Comparison of ENCODE assay signal across 28 cellular contexts in the genomic region with DNA sequence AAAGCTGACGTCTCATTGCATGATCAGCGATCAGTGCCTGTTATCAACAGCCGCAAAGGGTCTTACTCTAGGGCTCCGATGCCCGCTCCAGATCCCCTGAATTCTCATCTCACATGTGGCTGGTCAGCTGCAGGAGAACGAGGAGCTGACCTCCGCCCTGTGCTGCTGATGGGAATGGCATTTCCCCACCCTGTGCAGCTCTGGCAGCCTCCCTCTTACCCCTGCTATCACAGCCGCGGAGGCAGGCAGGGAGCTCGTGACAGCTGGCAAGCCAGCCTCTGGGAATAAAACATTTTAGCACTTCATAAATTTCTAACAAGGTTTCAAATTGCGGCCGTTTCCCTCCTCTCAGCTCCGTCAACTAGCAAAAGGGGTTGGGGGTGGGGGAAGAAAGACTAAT.
DNase-seq lines count a peak whose midpoint lies in the region; ATAC-seq and TF ChIP-seq lines count a peak whose summit lies in the region.
"Had no signal": no experiment of that assay in that cellular context is flagged by ENCODE, and none has a peak within 500 bp of the region (broad histone marks: within the 10 kb centered on the region; RNA-seq: fewer than 3 reads in every experiment).

No MANE protein-coding gene starts in this region.

- H3K4me2 ChIP-seq in hepatocyte, result peak overlapping the region; percentile 61
- H3K4me2 ChIP-seq: A549 had no signal

- H3K36me3 ChIP-seq in hepatocyte (replicated peaks; ENCODE audit: insufficient read depth, low read depth), result no peaks in the 10 kb centered on the region
- no peaks in the 10 kb centered on the region for H3K36me3 ChIP-seq in psoas muscle (ENCODE audit: insufficient read depth in 1 of 2, low read depth in 1 of 2)
- no peaks in the 10 kb centered on the region for H3K36me3 ChIP-seq in H7 (replicated peaks; ENCODE audit: control insufficient read depth, insufficient read depth, low read length)
- no peaks in the 10 kb centered on the region for H3K36me3 ChIP-seq in right lobe of liver
- H3K36me3 ChIP-seq: adrenal gland, gastroesophageal sphincter, Peyer's patch, prostate gland, thyroid gland, vagina had no signal

- H3K27ac ChIP-seq in hepatocyte (no peak overlapping the region), psoas muscle (no peak overlapping the region), right lobe of liver (no peak overlapping the region)
- H3K27ac ChIP-seq: A549, adrenal gland, body of pancreas, dorsolateral prefrontal cortex, gastroesophageal sphincter, Peyer's patch, prostate gland, thyroid gland, vagina had no signal

- no peaks in the 10 kb centered on the region for H3K27me3 ChIP-seq in hepatocyte
- no peaks in the 10 kb centered on the region for H3K27me3 ChIP-seq in psoas muscle (ENCODE audit: insufficient read depth in 3 of 3, low read length in 2 of 3)
- H3K27me3 ChIP-seq in H7 (ENCODE audit: control insufficient read depth, insufficient read depth, low read length), result no peaks in the 10 kb centered on the region
- H3K27me3 ChIP-seq in right lobe of liver, result no peaks in the 10 kb centered on the region
- H3K27me3 ChIP-seq: adrenal gland, body of pancreas, Peyer's patch, thyroid gland, vagina had no signal

- 35% methylated on average over 13 of the region's 13 CpGs for WGBS in hepatocyte (ENCODE audit: low lambda C conversion rate, missing lambda C conversion rate)
- WGBS in psoas muscle, 3 donors, result 11 to 14% (median 14%) methylated on average over 13 of the region's 13 CpGs
- WGBS in right lobe of liver (ENCODE audit: insufficient coverage, low coverage, low lambda C conversion rate, missing lambda C conversion rate), result 31% methylated on average over 8 of the region's 13 CpGs

- TF ChIP-seq CTCF in hepatocyte (IDR thresholded peaks at IDR 0.05; ENCODE audit: poor library complexity), result no peak
- no peak for TF ChIP-seq CTCF in psoas muscle (IDR thresholded peaks at IDR 0.05)
- TF ChIP-seq CTCF in right lobe of liver (IDR thresholded peaks at IDR 0.05), result no peak

- TF ChIP-seq POLR2A in right lobe of liver (IDR thresholded peaks at IDR 0.05), result no peak

- H3K79me2 ChIP-seq in hepatocyte, result no peaks in the 10 kb centered on the region

- H2AFZ ChIP-seq in hepatocyte, result no peak overlapping the region

- no peaks in the 10 kb centered on the region for H3K4me1 ChIP-seq in hepatocyte (ENCODE audit: insufficient read depth)
- no peaks in the 10 kb centered on the region for H3K4me1 ChIP-seq in psoas muscle
- no peaks in the 10 kb centered on the region for H3K4me1 ChIP-seq in right lobe of liver
- H3K4me1 ChIP-seq: A549, adrenal gland, body of pancreas, gastroesophageal sphincter, Peyer's patch, prostate gland, thyroid gland, vagina had no signal

- intact Hi-C loops in psoas muscle (cut with DNase I), result no loop called here
- intact Hi-C loops in right lobe of liver (cut with DNase I), result no loop called here

- no peaks in the 10 kb centered on the region for H4K20me1 ChIP-seq in hepatocyte (ENCODE audit: insufficient read depth, poor library complexity, severe bottlenecking)

- DNase-seq in DMS 273 (lab: John Stamatoyannopoulos, UW; ENCODE audit: unreplicated experiment) (peak; percentile 91), NCI-H1105 treated with DMSO at 0.1 percent for 48 hours (lab: John Stamatoyannopoulos, UW) (peak; percentile 96), NCI-H2171 treated with DMSO at 0.1 percent for 48 hours (lab: John Stamatoyannopoulos, UW) (peak; percentile 94), hepatocyte (ENCODE audit: low spot score) (no peak), psoas muscle (no peak), H7 (no peak), right lobe of liver (no peak), NCI-H187 treated with DMSO at 0.1 percent for 48 hours (lab: John Stamatoyannopoulos, UW) (no peak)
- DNase-seq: activated B cell treated with CpG ODN at 0.5 μM for 24 hours; activated naive CD4-positive, alpha-beta T cell treated with Interleukin-2 at 50 U/mL for 16 hours; activated T-cell treated with anti-CD3 and anti-CD28 coated beads, Interleukin-2, amount 50 U/mL, for 72 hours; adrenal gland; AML-193; body of pancreas; CD8-positive, alpha-beta memory T cell; cerebellar nuclear complex; immature natural killer cell; NCI-H345; Peyer's patch; SHP77 treated with DMSO at 0.1 percent for 48 hours; stimulated activated naive CD8-positive, alpha-beta T cell treated with anti-CD3 and anti-CD28 coated beads, Interleukin-15, amount 100 ng/mL, for 72 hours; thyroid gland had no signal

- no peaks in the 10 kb centered on the region for H3K9me2 ChIP-seq in hepatocyte (replicated peaks; ENCODE audit: insufficient read depth)

- no peaks in the 10 kb centered on the region for H3K9me3 ChIP-seq in hepatocyte (ENCODE audit: low read depth)
- no peaks in the 10 kb centered on the region for H3K9me3 ChIP-seq in psoas muscle
- no peaks in the 10 kb centered on the region for H3K9me3 ChIP-seq in right lobe of liver
- H3K9me3 ChIP-seq: A549, adrenal gland, body of pancreas, gastroesophageal sphincter, Peyer's patch, prostate gland, thyroid gland, vagina had no signal

- H3K4me3 ChIP-seq in hepatocyte (no peak overlapping the region), psoas muscle (no peak overlapping the region), H7 (ENCODE audit: insufficient read depth, low read depth, low read length) (no peak overlapping the region), right lobe of liver (no peak overlapping the region)
- H3K4me3 ChIP-seq: A549, adrenal gland, body of pancreas, gastroesophageal sphincter, Peyer's patch, prostate gland, thyroid gland, vagina had no signal

- ATAC-seq in psoas muscle (no peak), right lobe of liver (no peak)
- ATAC-seq: A549; activated T-cell treated with anti-CD3 and anti-CD28 coated beads, Interleukin-2, amount 50 U/mL, for 72 hours; body of pancreas; gastroesophageal sphincter; left lobe of liver; stimulated activated naive CD8-positive, alpha-beta T cell treated with anti-CD3 and anti-CD28 coated beads, Interleukin-15, amount 100 ng/mL, for 72 hours had no signal

Comparison
In these comparisons a context has a peak if more than half of its experiments do, and no peak if none do; other contexts are left out.
1. DNase-seq: peak in DMS 273 (single experiment), NCI-H1105 treated with DMSO at 0.1 percent for 48 hours (single experiment) and NCI-H2171 treated with DMSO at 0.1 percent for 48 hours (single experiment); none in hepatocyte (single experiment), psoas muscle (0 of 2), H7 (single experiment), right lobe of liver (0 of 3) and NCI-H187 treated with DMSO at 0.1 percent for 48 hours (single experiment).